In genomic region chr10:127815147-127815546, GRCh38 we compare ENCODE assay signal across 1 cellular context.
TF ChIP-seq lines count a peak whose summit lies in the region.

No MANE protein-coding gene starts in this region.

TF ChIP-seq in GM23338, 12 proteins besides CTCF, POLR2A, EP300 and RAD21 (continued from another document):
- TF ChIP-seq ZNF462 (CRISPR knock-in tag; IDR thresholded peaks at IDR 0.05) (no peak), ZNF331 (CRISPR knock-in tag; IDR thresholded peaks at IDR 0.05; ENCODE audit: low read depth) (no peak), ETS1 (IDR thresholded peaks at IDR 0.05) (no peak)
- TF ChIP-seq, protein P1, sequence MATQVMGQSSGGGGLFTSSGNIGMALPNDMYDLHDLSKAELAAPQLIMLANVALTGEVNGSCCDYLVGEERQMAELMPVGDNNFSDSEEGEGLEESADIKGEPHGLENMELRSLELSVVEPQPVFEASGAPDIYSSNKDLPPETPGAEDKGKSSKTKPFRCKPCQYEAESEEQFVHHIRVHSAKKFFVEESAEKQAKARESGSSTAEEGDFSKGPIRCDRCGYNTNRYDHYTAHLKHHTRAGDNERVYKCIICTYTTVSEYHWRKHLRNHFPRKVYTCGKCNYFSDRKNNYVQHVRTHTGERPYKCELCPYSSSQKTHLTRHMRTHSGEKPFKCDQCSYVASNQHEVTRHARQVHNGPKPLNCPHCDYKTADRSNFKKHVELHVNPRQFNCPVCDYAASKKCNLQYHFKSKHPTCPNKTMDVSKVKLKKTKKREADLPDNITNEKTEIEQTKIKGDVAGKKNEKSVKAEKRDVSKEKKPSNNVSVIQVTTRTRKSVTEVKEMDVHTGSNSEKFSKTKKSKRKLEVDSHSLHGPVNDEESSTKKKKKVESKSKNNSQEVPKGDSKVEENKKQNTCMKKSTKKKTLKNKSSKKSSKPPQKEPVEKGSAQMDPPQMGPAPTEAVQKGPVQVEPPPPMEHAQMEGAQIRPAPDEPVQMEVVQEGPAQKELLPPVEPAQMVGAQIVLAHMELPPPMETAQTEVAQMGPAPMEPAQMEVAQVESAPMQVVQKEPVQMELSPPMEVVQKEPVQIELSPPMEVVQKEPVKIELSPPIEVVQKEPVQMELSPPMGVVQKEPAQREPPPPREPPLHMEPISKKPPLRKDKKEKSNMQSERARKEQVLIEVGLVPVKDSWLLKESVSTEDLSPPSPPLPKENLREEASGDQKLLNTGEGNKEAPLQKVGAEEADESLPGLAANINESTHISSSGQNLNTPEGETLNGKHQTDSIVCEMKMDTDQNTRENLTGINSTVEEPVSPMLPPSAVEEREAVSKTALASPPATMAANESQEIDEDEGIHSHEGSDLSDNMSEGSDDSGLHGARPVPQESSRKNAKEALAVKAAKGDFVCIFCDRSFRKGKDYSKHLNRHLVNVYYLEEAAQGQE (IDR thresholded peaks at IDR 0.05; ENCODE audit: unreplicated experiment), result no peak
